Comparison of ENCODE assay signal across 9 cellular contexts in genomic region chr17:27218719-27219488, GRCh38.
DNase-seq lines count a peak whose midpoint lies in the region; ATAC-seq lines count a peak whose summit lies in the region.
"Had no signal": no experiment of that assay in that cellular context is flagged by ENCODE, and none has a peak within 500 bp of the region (broad histone marks: within the 10 kb centered on the region; RNA-seq: fewer than 3 reads in every experiment).

No MANE protein-coding gene starts in this region.

- peak overlapping the region; percentile 6 for H3K27ac Mint-ChIP-seq in activated T-cell treated with anti-CD3 and anti-CD28 coated beads, Interleukin-2, amount 50 U/mL, for 72 hours

- H3K4me3 Mint-ChIP-seq in activated T-cell treated with anti-CD3 and anti-CD28 coated beads, Interleukin-2, amount 50 U/mL, for 72 hours, result peak overlapping the region in 1 of 2 donors; percentile 33

- peaks cover 2 to 4% of the 10 kb centered on the region in 2 donors for H3K9me3 Mint-ChIP-seq in activated T-cell treated with anti-CD3 and anti-CD28 coated beads, Interleukin-2, amount 50 U/mL, for 72 hours

- peaks cover 11% of the 10 kb centered on the region for H3K4me1 Mint-ChIP-seq in activated T-cell treated with anti-CD3 and anti-CD28 coated beads, Interleukin-2, amount 50 U/mL, for 72 hours (ENCODE audit: low read depth)

- peak; percentile 67 for ATAC-seq in GM18519 (IDR thresholded peaks at IDR 0.05; ENCODE audit: low FRiP score, unreplicated experiment)
- ATAC-seq in GM19468 (IDR thresholded peaks at IDR 0.05; ENCODE audit: extremely low read depth, unreplicated experiment), result peak; percentile 21
- peak; percentile 66 for ATAC-seq in HG03135 (IDR thresholded peaks at IDR 0.05; ENCODE audit: unreplicated experiment)
- peak; percentile 88 to 98 for ATAC-seq in activated T-cell treated with anti-CD3 and anti-CD28 coated beads, Interleukin-2, amount 50 U/mL, for 72 hours (replicated peaks in 1 of 2)
- ATAC-seq: psoas muscle had no signal

- no peaks in the 10 kb centered on the region for H3K27me3 Mint-ChIP-seq in activated T-cell treated with anti-CD3 and anti-CD28 coated beads, Interleukin-2, amount 50 U/mL, for 72 hours (ENCODE audit: low read depth)

- peaks cover 0 to 2% of the 10 kb centered on the region in 2 donors for H3K36me3 Mint-ChIP-seq in activated T-cell treated with anti-CD3 and anti-CD28 coated beads, Interleukin-2, amount 50 U/mL, for 72 hours (ENCODE audit: insufficient read depth in 2 of 2)

- peak; percentile 26 to 61 for DNase-seq in activated T-cell treated with anti-CD3 and anti-CD28 coated beads, Interleukin-2, amount 50 U/mL, for 72 hours
- DNase-seq in NK-92 (lab: John Stamatoyannopoulos, UW; ENCODE audit: unreplicated experiment), result no peak
- no peak for DNase-seq in NCI-H1417 treated with DMSO at 0.1 percent for 48 hours (lab: John Stamatoyannopoulos, UW)
- DNase-seq in NCI-H510A treated with DMSO at 0.1 percent for 48 hours (lab: John Stamatoyannopoulos, UW), result no peak
- DNase-seq: NCI-H1417, psoas muscle had no signal

Comparison
In these comparisons a context has a peak if more than half of its experiments do, and no peak if none do; other contexts are left out.
1. ATAC-seq: peak in every context shown above with its lines; median percentile 93 in activated T-cell treated with anti-CD3 and anti-CD28 coated beads, Interleukin-2, amount 50 U/mL, for 72 hours; 67 in GM18519; 66 in HG03135; 21 in GM19468.
2. DNase-seq: peak in activated T-cell treated with anti-CD3 and anti-CD28 coated beads, Interleukin-2, amount 50 U/mL, for 72 hours (2 of 2); none in NK-92 (single experiment), NCI-H1417 treated with DMSO at 0.1 percent for 48 hours (single experiment) and NCI-H510A treated with DMSO at 0.1 percent for 48 hours (single experiment).